Comparison of ENCODE assay signal across 29 cellular contexts in genomic region chr11:127680146-127680545, GRCh38.
"Had no signal": no experiment of that assay in that cellular context is flagged by ENCODE, and none has a peak within 500 bp of the region (broad histone marks: within the 10 kb centered on the region; RNA-seq: fewer than 3 reads in every experiment).

No MANE protein-coding gene starts in this region.

- H2AFZ ChIP-seq: neural progenitor cell, parathyroid adenoma had no signal

- DNase-seq: naive thymus-derived CD4-positive, alpha-beta T cell; natural killer cell; occipital lobe; ovary; posterior cingulate gyrus; psoas muscle; right cardiac atrium; spleen; stimulated activated CD4-positive, alpha-beta T cell treated with anti-CD3 and anti-CD28 coated beads, Interleukin-12 subunit alpha, Interleukin-12 subunit beta, amount 100 ng/mL, for 4 hours; stimulated activated CD4-positive, alpha-beta T cell treated with anti-CD3 and anti-CD28 coated beads, Interleukin-1b, Interleukin-23, amount 100 ng/mL, for 48 hours; stimulated activated CD4-positive, alpha-beta T cell treated with anti-CD3 and anti-CD28 coated beads, Interleukin-4, amount 100 ng/mL, for 1 hour; stimulated activated CD4-positive, alpha-beta T cell treated with anti-CD3 and anti-CD28 coated beads, Interleukin-4, amount 100 ng/mL, for 4 hours; stimulated activated CD8-positive, alpha-beta memory T cell treated with anti-CD3 and anti-CD28 coated beads, Interleukin-4, amount 100 ng/mL, for 48 hours; stimulated activated naive CD4-positive, alpha-beta T cell; stimulated activated naive CD8-positive, alpha-beta T cell treated with anti-CD3 and anti-CD28 coated beads, Interleukin-15, amount 100 ng/mL, for 72 hours; stimulated activated naive CD8-positive, alpha-beta T cell treated with anti-CD3 and anti-CD28 coated beads, Interleukin-15, Interleukin-2, amounts not matched to agents 100 U/mL and 50 U/mL, for 24 hours; substantia nigra; testis; tibial artery; transverse colon; upper lobe of right lung; uterus had no signal

- H3K79me2 ChIP-seq: parathyroid adenoma had no signal

- H3K4me2 ChIP-seq: neural progenitor cell, smooth muscle cell had no signal

- ATAC-seq: naive thymus-derived CD4-positive, alpha-beta T cell; natural killer cell; psoas muscle; right cardiac atrium; sciatic nerve; stimulated activated memory B cell treated with anti-CD40 and anti-IgM and Interleukin-4, amounts not matched to agents 10 μg/mL and 1 μg/mL and 100 μg/mL, for 72 hours; stimulated activated naive CD8-positive, alpha-beta T cell treated with anti-CD3 and anti-CD28 coated beads, Interleukin-15, amount 100 ng/mL, for 72 hours; stimulated activated naive CD8-positive, alpha-beta T cell treated with anti-CD3 and anti-CD28 coated beads, Interleukin-15, Interleukin-2, amounts not matched to agents 100 U/mL and 50 U/mL, for 24 hours; upper lobe of right lung had no signal

- H3K4me3 ChIP-seq: neural progenitor cell, ovary, psoas muscle, skin epidermis, smooth muscle cell, spleen, suprapubic skin, testis, tibial artery, transverse colon, upper lobe of right lung, uterus had no signal

- H3K27ac ChIP-seq: ovary, parathyroid adenoma, psoas muscle, skin epidermis, spleen, suprapubic skin, testis, tibial artery, transverse colon, upper lobe of right lung, uterus had no signal

- H3K9me3 ChIP-seq: ovary, psoas muscle, spleen, suprapubic skin, testis, tibial artery, transverse colon, upper lobe of right lung, uterus had no signal

- H3K4me1 ChIP-seq: parathyroid adenoma, psoas muscle, suprapubic skin, testis, tibial artery, upper lobe of right lung, uterus had no signal

- H3K27me3 ChIP-seq: neural progenitor cell, ovary, spleen, suprapubic skin, testis, tibial artery, transverse colon, upper lobe of right lung, uterus had no signal

- H3K36me3 ChIP-seq: neural progenitor cell, ovary, spleen, suprapubic skin, tibial artery, transverse colon, upper lobe of right lung, uterus had no signal
